Comparison of ENCODE assay signal across 8 cellular contexts in the genomic region with DNA sequence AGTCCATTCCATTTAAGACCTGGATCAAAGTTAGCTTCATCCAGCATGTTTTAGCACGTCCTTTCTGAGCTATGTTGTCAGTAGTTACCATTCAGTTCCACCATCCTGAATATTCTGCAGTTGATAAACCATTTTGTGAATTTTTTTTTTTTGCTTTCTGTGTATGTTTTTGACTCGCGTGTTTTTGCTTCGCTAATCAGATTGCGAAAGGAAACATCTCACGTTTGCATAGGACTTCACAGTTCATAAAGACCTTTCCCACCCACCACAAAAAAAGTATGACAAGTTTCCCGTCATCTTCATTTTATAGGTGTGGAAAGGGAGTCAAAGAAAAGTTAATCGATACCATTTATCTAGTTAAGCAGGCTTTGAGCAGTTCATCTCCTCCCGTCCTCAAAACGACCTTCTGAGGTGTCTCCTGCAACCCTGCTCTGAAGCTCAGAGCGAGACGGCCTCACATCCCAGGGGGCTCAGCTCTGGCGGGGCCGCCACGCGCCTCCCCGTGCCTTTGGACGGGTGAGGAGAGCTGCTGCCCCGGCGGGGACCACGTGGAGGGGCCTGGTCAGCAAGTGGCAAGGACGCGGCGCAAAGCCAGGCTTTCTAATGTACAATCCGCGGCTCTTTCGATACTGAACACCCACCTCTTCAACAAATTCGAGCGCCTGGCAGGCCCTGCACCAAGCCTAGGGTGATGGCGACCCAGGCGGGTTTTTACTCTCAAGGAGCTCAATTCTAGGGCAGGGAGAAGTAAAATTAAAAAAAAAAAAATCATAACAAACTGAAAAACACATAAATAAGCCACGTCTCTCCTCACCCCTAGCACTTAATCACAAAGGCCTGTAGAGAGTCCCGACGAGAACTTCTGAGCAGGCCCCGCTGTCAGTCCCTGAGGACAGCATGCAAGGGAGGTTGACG. TPM values are rescaled to one million over a fixed set of nuclear protein-coding genes. Genes with fewer than 3 reads are reported as not detected.
DNase-seq lines count a peak whose midpoint lies in the region; FAIRE-seq and TF ChIP-seq lines count a peak whose summit lies in the region.

No MANE protein-coding gene starts in this region.

- peak overlapping the region; percentile 80 for H3K9ac ChIP-seq in mesendoderm (ENCODE audit: low read length)

- H3K4ac ChIP-seq in mesendoderm (ENCODE audit: low read depth, low read length): no peak overlapping the region

- peak overlapping the region; percentile 39 to 74 for H3K4me3 ChIP-seq in CD4-positive, alpha-beta memory T cell (ENCODE audit: low read length in 2 of 2)
- peak overlapping the region; percentile 94 for H3K4me3 ChIP-seq in H7 (ENCODE audit: insufficient read depth, low read depth, low read length)
- peak overlapping the region; percentile 46 for H3K4me3 ChIP-seq in mesendoderm (ENCODE audit: low read length)
- peak overlapping the region; percentile 99 for H3K4me3 ChIP-seq in thymus (ENCODE audit: low read length)

- no peak overlapping the region for H2BK5ac ChIP-seq in mesendoderm (ENCODE audit: low read length)

- peak overlapping the region; percentile 88 to 97 (median 96) for H3K27ac Mint-ChIP-seq in CD4-positive, alpha-beta memory T cell

- no peaks in the 10 kb centered on the region for H3K27me3 ChIP-seq in CD4-positive, alpha-beta memory T cell (ENCODE audit: insufficient read depth, low read length)
- H3K27me3 ChIP-seq in H7 (ENCODE audit: control insufficient read depth, insufficient read depth, low read length) (peaks cover 2% of the 10 kb centered on the region; the same call in 1 of the 2 replicates), mesendoderm (ENCODE audit: insufficient read depth, low read length, poor library complexity) (peaks cover 2% of the 10 kb centered on the region), thymus (ENCODE audit: control insufficient read depth, insufficient read depth) (no peaks in the 10 kb centered on the region)

- peak in 1 of 5 donors; percentile 10 for DNase-seq in CD4-positive, alpha-beta memory T cell
- peak; percentile 48 for DNase-seq in H7
- DNase-seq in T-helper 2 cell: peak in 3 of 5 experiments; percentile 6 to 18 (median 8)
- peak; percentile 9 for DNase-seq in effector CD4-positive, alpha-beta T cell
- no peak for DNase-seq in mesendoderm
- no peak for DNase-seq in mesenteric fat pad (ENCODE audit: low spot score)
- no peak for DNase-seq in GM12892 (ENCODE audit: insufficient read length)

- peaks cover 17% of the 10 kb centered on the region for H3K4me1 ChIP-seq in CD4-positive, alpha-beta memory T cell (ENCODE audit: insufficient read depth, low read length)
- no peaks in the 10 kb centered on the region for H3K4me1 ChIP-seq in mesendoderm (ENCODE audit: control insufficient read depth, low read depth, low read length)
- peaks cover 7% of the 10 kb centered on the region for H3K4me1 ChIP-seq in thymus (ENCODE audit: control insufficient read depth, insufficient read depth, low read length)

- peak overlapping the region; percentile 76 for H3K27ac ChIP-seq in CD4-positive, alpha-beta memory T cell (ENCODE audit: low read depth, low read length)
- H3K27ac ChIP-seq in mesendoderm (ENCODE audit: low read depth, low read length) (peak overlapping the region; percentile 45), thymus (ENCODE audit: low read depth) (peak overlapping the region; percentile 95)

- no CpG with 5 or more reads among the region's 36 CpGs for WGBS in mesendoderm (ENCODE audit: extremely low coverage, insufficient coverage, low lambda C conversion rate)
- 71% methylated on average over 36 of the region's 36 CpGs for WGBS in thymus

- no peak overlapping the region for H4K8ac ChIP-seq in mesendoderm (ENCODE audit: low read depth, low read length)

- POLR2A ChIA-PET in CD4-positive, alpha-beta memory T cell (lab: Charles Lee; ENCODE audit: partially characterized antibody): interaction anchor here (0.6 to 3.1 kb wide), 12 partner anchors 24 to 652 kb away, joined by 3 to 33 read pairs (median 7); partner anchors contain the start of genes CRY1, MTERF2, POLR3B and TCP11L2

- intact Hi-C loops in CD4-positive, alpha-beta memory T cell (cut with micrococcal nuclease): loop anchor here (1.0 to 10.0 kb wide), 4 partner anchors 73 to 710 kb away; partner anchors contain the start of genes CKAP4, RIC8B and TCP11L2

- H3K23ac ChIP-seq in mesendoderm (ENCODE audit: low read length): no peak overlapping the region

- peaks cover 0 to 4% (median 2%) of the 10 kb centered on the region in 8 donors for H3K9me3 Mint-ChIP-seq in CD4-positive, alpha-beta memory T cell

- H2BK120ac ChIP-seq in mesendoderm (ENCODE audit: low read depth, low read length): no peak overlapping the region

- no peaks in the 10 kb centered on the region for H3K9me3 ChIP-seq in CD4-positive, alpha-beta memory T cell (ENCODE audit: control insufficient read depth in 1 of 2, low read length in 2 of 2)
- H3K9me3 ChIP-seq in thymus (ENCODE audit: control insufficient read depth): no peaks in the 10 kb centered on the region

- H3K27me3 Mint-ChIP-seq in CD4-positive, alpha-beta memory T cell: no peaks in the 10 kb centered on the region

- H4K5ac ChIP-seq in mesendoderm (ENCODE audit: low read length): no peak overlapping the region

- H3K36me3 Mint-ChIP-seq in CD4-positive, alpha-beta memory T cell: peaks cover 0 to 16% of the 10 kb centered on the region in 2 donors

- H3K36me3 ChIP-seq in CD4-positive, alpha-beta memory T cell (ENCODE audit: insufficient read depth, low read length): no peaks in the 10 kb centered on the region
- H3K36me3 ChIP-seq in H7 (replicated peaks; ENCODE audit: control insufficient read depth, insufficient read depth, low read length) (no peaks in the 10 kb centered on the region), mesendoderm (ENCODE audit: control insufficient read depth, insufficient read depth, low read length) (no peaks in the 10 kb centered on the region), thymus (ENCODE audit: control insufficient read depth, insufficient read depth) (no peaks in the 10 kb centered on the region)

- peak overlapping the region; percentile 87 to 97 (median 93) for H3K4me3 Mint-ChIP-seq in CD4-positive, alpha-beta memory T cell

- TF ChIP-seq POLR2A in GM12892 (IDR thresholded peaks at IDR 0.05; ENCODE audit: low read depth, low read length): no peak

- H3K79me1 ChIP-seq in mesendoderm (ENCODE audit: low read length): peaks cover 3% of the 10 kb centered on the region

- H3K79me2 ChIP-seq in mesendoderm (ENCODE audit: control insufficient read depth, insufficient read depth, low read length): peaks cover 4% of the 10 kb centered on the region

- no peak overlapping the region for H2AK5ac ChIP-seq in mesendoderm (ENCODE audit: low read length)

- H3K56ac ChIP-seq in mesendoderm (ENCODE audit: low read length): peak overlapping the region; percentile 88

- H3K4me2 ChIP-seq in mesendoderm (ENCODE audit: low read length): peak overlapping the region; percentile 59

- H2BK15ac ChIP-seq in mesendoderm (replicated peaks; ENCODE audit: low read depth): no peak overlapping the region

- H3K18ac ChIP-seq in mesendoderm (ENCODE audit: low read length): no peak overlapping the region

- peaks cover 19 to 48% (median 25%) of the 10 kb centered on the region in 4 donors for H3K4me1 Mint-ChIP-seq in CD4-positive, alpha-beta memory T cell

- CTCF ChIA-PET in CD4-positive, alpha-beta memory T cell (lab: Charles Lee; ENCODE audit: partially characterized antibody): interaction anchor here (0.7 to 3.5 kb wide), 5 partner anchors 10 to 597 kb away, joined by 3 to 13 read pairs (median 3); partner anchors contain the start of genes CRY1 and POLR3B

- no peak for FAIRE-seq in GM12892 (lab: Jason Lieb, UNC)

RNA-seq across cellular contexts. Expression of gene TMEM263, which starts 1.0 kb away (rescaled TPM):
- total RNA-seq in CD4-positive, alpha-beta memory T cell: 10 to 100 TPM; 31.2 to 32.9 TPM
- 10 to 100 TPM; 28.4 to 30.1 TPM for polyA plus RNA-seq in CD4-positive, alpha-beta memory T cell
- total RNA-seq in H7 (2014; rRNA removed; shearing (Covaris generic)): 19.0 and 23.7 TPM in 2 replicates
- 9.8 TPM for polyA plus RNA-seq in mesendoderm (2013, experiment 1 of 2)
- polyA plus RNA-seq in mesendoderm (2013, experiment 2 of 2): 9.3 TPM
- polyA plus RNA-seq in thymus: 46.4 TPM
- total RNA-seq in mesenteric fat pad: 46.2 TPM
- 44.7 TPM for polyA plus RNA-seq in GM12892 (2012; ENCODE audit: missing spikeins)

RNA-seq across cellular contexts. Expression of gene MTERF2, which starts 32.2 kb away (rescaled TPM):
- 10 to 100 TPM; 12.0 TPM for total RNA-seq in CD4-positive, alpha-beta memory T cell
- polyA plus RNA-seq in CD4-positive, alpha-beta memory T cell: 1 to 10 TPM; 5.6 to 8.5 TPM
- 6.5 and 11.5 TPM in 2 replicates for total RNA-seq in H7 (2014; rRNA removed; shearing (Covaris generic))
- polyA plus RNA-seq in mesendoderm (2013, experiment 1 of 2): 6.8 TPM
- polyA plus RNA-seq in mesendoderm (2013, experiment 2 of 2): 6.8 TPM
- 18.8 TPM for polyA plus RNA-seq in thymus
- total RNA-seq in mesenteric fat pad: 14.2 TPM
- 10.0 TPM for polyA plus RNA-seq in GM12892 (2012; ENCODE audit: missing spikeins)

Comparison
In these comparisons a context has a peak if more than half of its experiments do, and no peak if none do; other contexts are left out.
1. DNase-seq: peak in H7 (single experiment), T-helper 2 cell (3 of 5) and effector CD4-positive, alpha-beta T cell (single experiment); none in mesendoderm (single experiment), mesenteric fat pad (single experiment) and GM12892 (single experiment).
2. H3K27ac ChIP-seq: peak in every context shown above with its lines; median percentile 95 in thymus; 76 in CD4-positive, alpha-beta memory T cell; 45 in mesendoderm.
3. H3K4me3 ChIP-seq: peak in every context shown above with its lines; median percentile 99 in thymus; 94 in H7; 56 in CD4-positive, alpha-beta memory T cell; 46 in mesendoderm.